22 cellular contexts compared by ENCODE assay signal in the genomic region with DNA sequence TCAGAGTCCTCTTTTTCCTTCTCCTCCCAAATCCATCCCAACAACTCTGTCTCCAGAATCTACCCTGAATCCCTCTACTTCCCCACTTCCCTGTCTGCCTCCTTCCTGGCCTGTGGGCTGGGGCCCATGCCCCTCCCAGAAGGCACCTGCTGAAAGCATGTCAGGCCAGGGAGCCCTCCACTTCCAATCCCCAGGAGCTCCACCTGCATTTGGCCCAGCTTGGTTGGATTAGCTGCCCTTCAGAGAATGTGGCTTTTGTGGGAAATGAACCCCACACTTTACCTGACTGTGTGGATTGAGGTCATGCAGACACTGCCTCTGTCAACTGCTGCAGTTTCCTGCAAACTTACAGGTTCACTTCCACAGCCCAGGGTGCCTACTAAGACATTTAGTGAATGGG. TPM values are rescaled to one million over a fixed set of nuclear protein-coding genes. Genes with fewer than 3 reads are reported as not detected.
A peak's percentile ranks its signal among the peaks of the same experiment; 100 is the strongest.
DNase-seq lines count a peak whose midpoint lies in the region; ATAC-seq and TF ChIP-seq lines count a peak whose summit lies in the region.
"Had no signal": no experiment of that assay in that cellular context is flagged by ENCODE, and none has a peak within 500 bp of the region (broad histone marks: within the 10 kb centered on the region; RNA-seq: fewer than 3 reads in every experiment).

No MANE protein-coding gene starts in this region.

- no peaks in the 10 kb centered on the region for H3K79me1 ChIP-seq in neuronal stem cell (ENCODE audit: low read depth, low read length)

- no peak overlapping the region for H3K4me2 ChIP-seq in neuronal stem cell (ENCODE audit: insufficient read depth, low read length, poor library complexity, severe bottlenecking)
- H3K4me2 ChIP-seq: BLaER1 treated with 17β-estradiol and CSF1 and Interleukin-3, amounts not matched to agents 10 nM and 100 nM had no signal

- H3K9ac ChIP-seq in endodermal cell (ENCODE audit: extremely low read depth, low read length, poor library complexity, severe bottlenecking), result no peak overlapping the region
- H3K9ac ChIP-seq in neuronal stem cell (ENCODE audit: low read depth, low read length, poor library complexity), result no peak overlapping the region
- H3K9ac ChIP-seq: BLaER1 treated with 17β-estradiol and CSF1 and Interleukin-3, amounts not matched to agents 10 nM and 100 nM had no signal

- peaks cover 3 to 4% of the 10 kb centered on the region in 2 donors for H3K4me1 Mint-ChIP-seq in natural killer cell treated with Interleukin-12 subunit alpha and Interleukin-12 subunit beta and Interleukin-15 and Interleukin-18, amount 100 ng/mL, for 72 hours (ENCODE audit: low read depth in 2 of 2)
- no peaks in the 10 kb centered on the region for H3K4me1 Mint-ChIP-seq in natural killer cell
- H3K4me1 Mint-ChIP-seq in endodermal cell, result no peaks in the 10 kb centered on the region
- H3K4me1 Mint-ChIP-seq: B cell had no signal

- H3K4me3 ChIP-seq in endodermal cell (ENCODE audit: low read length) (no peak overlapping the region), neuronal stem cell (ENCODE audit: low read length in 2 of 2) (no peak overlapping the region), ascending aorta (no peak overlapping the region)
- H3K4me3 ChIP-seq: BLaER1 treated with 17β-estradiol and CSF1 and Interleukin-3, amounts not matched to agents 10 nM and 100 nM; GM12878; HAP-1 had no signal

- no peak overlapping the region for H4K8ac ChIP-seq in neuronal stem cell (ENCODE audit: low read depth, low read length)

- H3K27ac Mint-ChIP-seq in natural killer cell treated with Interleukin-12 subunit alpha and Interleukin-12 subunit beta and Interleukin-15 and Interleukin-18, amount 100 ng/mL, for 72 hours, result peak overlapping the region; percentile 48 to 78
- no peak overlapping the region for H3K27ac Mint-ChIP-seq in natural killer cell
- no peak overlapping the region for H3K27ac Mint-ChIP-seq in endodermal cell
- H3K27ac Mint-ChIP-seq: B cell; CD8-positive, alpha-beta T cell had no signal

- intact Hi-C loops in natural killer cell (cut with micrococcal nuclease) (no loop called here), ascending aorta (cut with DNase I) (no loop called here)

- no peak overlapping the region for H3K4me3 Mint-ChIP-seq in natural killer cell treated with Interleukin-12 subunit alpha and Interleukin-12 subunit beta and Interleukin-15 and Interleukin-18, amount 100 ng/mL, for 72 hours
- H3K4me3 Mint-ChIP-seq in natural killer cell, result no peak overlapping the region
- no peak overlapping the region for H3K4me3 Mint-ChIP-seq in endodermal cell
- H3K4me3 Mint-ChIP-seq: B cell; CD8-positive, alpha-beta T cell had no signal

- no peak overlapping the region for H2AFZ ChIP-seq in neuronal stem cell (ENCODE audit: low read length)

- peaks cover 6% of the 10 kb centered on the region for H3K36me3 Mint-ChIP-seq in natural killer cell treated with Interleukin-12 subunit alpha and Interleukin-12 subunit beta and Interleukin-15 and Interleukin-18, amount 100 ng/mL, for 72 hours
- H3K36me3 Mint-ChIP-seq in natural killer cell (no peaks in the 10 kb centered on the region), endodermal cell (ENCODE audit: low read depth) (peaks cover 19% of the 10 kb centered on the region)
- H3K36me3 Mint-ChIP-seq: CD8-positive, alpha-beta T cell had no signal

- H3K27me3 Mint-ChIP-seq in natural killer cell treated with Interleukin-12 subunit alpha and Interleukin-12 subunit beta and Interleukin-15 and Interleukin-18, amount 100 ng/mL, for 72 hours, result peaks cover 22 to 63% of the 10 kb centered on the region in 2 donors
- peaks cover 29 to 57% of the 10 kb centered on the region in 2 donors for H3K27me3 Mint-ChIP-seq in natural killer cell (ENCODE audit: low read depth in 2 of 2)
- peaks cover 11% of the 10 kb centered on the region for H3K27me3 Mint-ChIP-seq in endodermal cell (ENCODE audit: insufficient read depth)

- H2BK15ac ChIP-seq in neuronal stem cell (ENCODE audit: low read length), result peak overlapping the region; percentile 49

- peak overlapping the region; percentile 62 for H3K18ac ChIP-seq in neuronal stem cell (ENCODE audit: low read length)

- H3K36me3 ChIP-seq in endodermal cell (ENCODE audit: control insufficient read depth, insufficient read depth, low read length) (no peaks in the 10 kb centered on the region), neuronal stem cell (replicated peaks in 1 of 2; ENCODE audit: control insufficient read depth in 2 of 2, insufficient read depth in 2 of 2, low read length in 2 of 2) (no peaks in the 10 kb centered on the region), ascending aorta (no peaks in the 10 kb centered on the region)
- H3K36me3 ChIP-seq: BLaER1 treated with 17β-estradiol and CSF1 and Interleukin-3, amounts not matched to agents 10 nM and 100 nM; HAP-1 had no signal

- H3K23ac ChIP-seq in neuronal stem cell (ENCODE audit: low read depth, low read length, poor library complexity), result peak overlapping the region; percentile 16

- H2BK120ac ChIP-seq in neuronal stem cell (ENCODE audit: low read depth, low read length), result no peak overlapping the region

- no peak for ATAC-seq in natural killer cell treated with Interleukin-12 subunit alpha and Interleukin-12 subunit beta and Interleukin-15 and Interleukin-18, amount 100 ng/mL, for 72 hours
- ATAC-seq in natural killer cell, result no peak
- ATAC-seq: CD8-positive, alpha-beta T cell; GM12878 had no signal

- no peaks in the 10 kb centered on the region for H3K27me3 ChIP-seq in endodermal cell (ENCODE audit: control insufficient read depth, insufficient read depth, low read length, poor library complexity, severe bottlenecking)
- peaks cover 0 to 29% (median 0%) of the 10 kb centered on the region in 3 experiments for H3K27me3 ChIP-seq in neuronal stem cell (ENCODE audit: control insufficient read depth in 3 of 3, insufficient read depth in 3 of 3, low read depth in 1 of 3, low read length in 3 of 3)
- H3K27me3 ChIP-seq in ascending aorta, result no peaks in the 10 kb centered on the region
- H3K27me3 ChIP-seq: BLaER1 treated with 17β-estradiol and CSF1 and Interleukin-3, amounts not matched to agents 10 nM and 100 nM had no signal

- H2AK5ac ChIP-seq in neuronal stem cell (ENCODE audit: low read depth, low read length), result no peak overlapping the region

- H3K27ac ChIP-seq in endodermal cell (ENCODE audit: low read depth, low read length) (no peak overlapping the region), neuronal stem cell (replicated peaks; ENCODE audit: low read length) (no peak overlapping the region), ascending aorta (no peak overlapping the region)
- H3K27ac ChIP-seq: BLaER1 treated with 17β-estradiol and CSF1 and Interleukin-3, amounts not matched to agents 10 nM and 100 nM; HL-60 had no signal

- H3K4ac ChIP-seq in neuronal stem cell (ENCODE audit: low read length), result no peak overlapping the region

- H4K91ac ChIP-seq in neuronal stem cell (ENCODE audit: low read depth, low read length, poor library complexity), result no peak overlapping the region

- H3K14ac ChIP-seq in neuronal stem cell (ENCODE audit: low read length), result no peak overlapping the region

- no peaks in the 10 kb centered on the region for H3K9me3 Mint-ChIP-seq in natural killer cell treated with Interleukin-12 subunit alpha and Interleukin-12 subunit beta and Interleukin-15 and Interleukin-18, amount 100 ng/mL, for 72 hours
- no peaks in the 10 kb centered on the region for H3K9me3 Mint-ChIP-seq in natural killer cell
- peaks cover under 1% of the 10 kb centered on the region for H3K9me3 Mint-ChIP-seq in endodermal cell
- H3K9me3 Mint-ChIP-seq: CD8-positive, alpha-beta T cell had no signal

- H2BK12ac ChIP-seq in neuronal stem cell (ENCODE audit: low read length), result no peak overlapping the region

- H3K4me1 ChIP-seq in endodermal cell (ENCODE audit: control insufficient read depth, insufficient read depth, low read length), result no peaks in the 10 kb centered on the region
- peaks cover 0 to 10% of the 10 kb centered on the region in 2 donors for H3K4me1 ChIP-seq in neuronal stem cell (ENCODE audit: control insufficient read depth in 2 of 2, insufficient read depth in 1 of 2, low read depth in 1 of 2, low read length in 2 of 2)
- no peaks in the 10 kb centered on the region for H3K4me1 ChIP-seq in ascending aorta
- H3K4me1 ChIP-seq: BLaER1 treated with 17β-estradiol and CSF1 and Interleukin-3, amounts not matched to agents 10 nM and 100 nM; HAP-1 had no signal

- TF ChIP-seq CTCF in natural killer cell (IDR thresholded peaks at IDR 0.05) (no peak), endodermal cell (conservative IDR thresholded peaks at IDR 0.05) (no peak), ascending aorta (IDR thresholded peaks at IDR 0.05) (no peak)

- no peaks in the 10 kb centered on the region for H3K9me3 ChIP-seq in endodermal cell (ENCODE audit: control insufficient read depth, low read length)
- H3K9me3 ChIP-seq in neuronal stem cell (replicated peaks in 1 of 2; ENCODE audit: control insufficient read depth in 2 of 2, insufficient read depth in 1 of 2, low read depth in 1 of 2, low read length in 2 of 2), result no peaks in the 10 kb centered on the region
- H3K9me3 ChIP-seq in ascending aorta, result no peaks in the 10 kb centered on the region
- H3K9me3 ChIP-seq: HAP-1 had no signal

- no peak overlapping the region for H2BK5ac ChIP-seq in neuronal stem cell (ENCODE audit: low read length)

- DNase-seq in natural killer cell treated with Interleukin-12 subunit alpha and Interleukin-12 subunit beta and Interleukin-15 and Interleukin-18, amount 100 ng/mL, for 72 hours (ENCODE audit: low spot score), result no peak
- DNase-seq in natural killer cell (no peak), endodermal cell (peak; percentile 17), neuronal stem cell (ENCODE audit: low spot score) (no peak), ascending aorta (ENCODE audit: low spot score in 2 of 2) (no peak), NCI-H2029 (lab: John Stamatoyannopoulos, UW) (no peak), HT-29 (ENCODE audit: low spot score) (no peak)
- DNase-seq in activated CD4-positive, CD25-positive, alpha-beta regulatory T cell (lab: John Stamatoyannopoulos, UW), result no peak
- DNase-seq: 8988T; Calu3; CD8-positive, alpha-beta T cell; DMS79 treated with DMSO at 0.1 percent for 48 hours; EL; IMR-90 had no signal

RNA-seq across cellular contexts. Expression of a gene that starts 58.5 kb away (rescaled TPM):
- 1 to 10 TPM; 1.4 to 2.5 TPM for total RNA-seq in natural killer cell treated with Interleukin-12 subunit alpha and Interleukin-12 subunit beta and Interleukin-15 and Interleukin-18, amount 100 ng/mL, for 72 hours
- total RNA-seq in natural killer cell, result not detected
- 10 to 100 TPM; 11.7 to 12.3 TPM for total RNA-seq in endodermal cell
- polyA plus RNA-seq in endodermal cell (2013, experiment 1 of 2), result 0.96 TPM
- 0.66 TPM for polyA plus RNA-seq in endodermal cell (2013, experiment 2 of 2)
- 1.6 TPM for polyA plus RNA-seq in neuronal stem cell (2013, experiment 1 of 2)
- polyA plus RNA-seq in neuronal stem cell (2013, experiment 2 of 2), result 1.3 TPM
- total RNA-seq in ascending aorta, result not detected
- total RNA-seq in HT-29 (2014; rRNA removed; shearing (Covaris generic)), result 3.9 and 5.3 TPM in 2 replicates
- total RNA-seq: A673; B cell; CD8-positive, alpha-beta T cell; G401; IMR-90 had no signal
- polyA plus RNA-seq: AG04450, IMR-90 had no signal

Comparison
In these comparisons a context has a peak if more than half of its experiments do, and no peak if none do; other contexts are left out.
1. H3K27ac Mint-ChIP-seq: peak in natural killer cell treated with Interleukin-12 subunit alpha and Interleukin-12 subunit beta and Interleukin-15 and Interleukin-18, amount 100 ng/mL, for 72 hours (2 of 2); none in natural killer cell (0 of 2) and endodermal cell (single experiment).